Comparison of ENCODE assay signal across 17 cellular contexts in genomic region chr14:103220982-103221641, GRCh38.
DNase-seq lines count a peak whose midpoint lies in the region; ATAC-seq, FAIRE-seq and TF ChIP-seq lines count a peak whose summit lies in the region.
"Had no signal": no experiment of that assay in that cellular context is flagged by ENCODE, and none has a peak within 500 bp of the region (broad histone marks: within the 10 kb centered on the region; RNA-seq: fewer than 3 reads in every experiment).

No MANE protein-coding gene starts in this region.

- peaks cover 25% of the 10 kb centered on the region for H3K27me3 Mint-ChIP-seq in osteocyte (ENCODE audit: unreplicated experiment)

- no peak for TF ChIP-seq POLR2A in endothelial cell of umbilical vein (IDR thresholded peaks at IDR 0.05; ENCODE audit: low read depth, low read length)

- FAIRE-seq in endothelial cell of umbilical vein (lab: Jason Lieb, UNC): no peak

- H3K4me1 Mint-ChIP-seq in osteocyte (ENCODE audit: unreplicated experiment): no peaks in the 10 kb centered on the region
- H3K4me1 Mint-ChIP-seq: IgD-negative memory B cell; stimulated activated effector memory CD8-positive, alpha-beta T cell treated with anti-CD3 and anti-CD28 coated beads, Interleukin-12 subunit alpha, Interleukin-12 subunit beta, amount 100 ng/mL, for 72 hours had no signal

- no peaks in the 10 kb centered on the region for H3K9me1 ChIP-seq in endothelial cell of umbilical vein (replicated peaks; ENCODE audit: control insufficient read depth, extremely low read depth, insufficient read depth, low read length)

- H3K4me3 Mint-ChIP-seq in osteocyte (ENCODE audit: unreplicated experiment): no peak overlapping the region
- H3K4me3 Mint-ChIP-seq: neural crest cell; stimulated activated effector memory CD8-positive, alpha-beta T cell treated with anti-CD3 and anti-CD28 coated beads, Interleukin-12 subunit alpha, Interleukin-12 subunit beta, amount 100 ng/mL, for 72 hours had no signal

- DNase-seq in NT2/D1 (ENCODE audit: low read depth, low spot score) (no peak), endothelial cell of umbilical vein (ENCODE audit: low read depth, low spot score) (no peak), thoracic aorta (ENCODE audit: low spot score) (no peak), osteocyte (ENCODE audit: extremely low spot score, unreplicated experiment) (no peak)
- no peak for DNase-seq in activated T-cell treated with anti-CD3 and anti-CD28 coated beads, Interleukin-2, amount 50 U/mL, for 48 hours
- DNase-seq: activated CD8-positive, alpha-beta memory T cell treated with anti-CD3 and anti-CD28 coated beads, Interleukin-2, amount 50 U/mL, for 48 hours; amygdala; NCI-H1436 treated with DMSO at 0.1 percent for 48 hours; NCI-H69; SIG-M5; WERI-Rb-1 had no signal

- no peaks in the 10 kb centered on the region for H3K36me3 ChIP-seq in NT2/D1 (ENCODE audit: insufficient read depth, insufficient read length, low read length)
- no peaks in the 10 kb centered on the region for H3K36me3 ChIP-seq in endothelial cell of umbilical vein (ENCODE audit: control insufficient read depth in 2 of 2, extremely low read depth in 1 of 2, insufficient read depth in 2 of 2, low read length in 2 of 2)
- H3K36me3 ChIP-seq in mesodermal cell (ENCODE audit: control insufficient read depth, insufficient read depth, low read length): no peaks in the 10 kb centered on the region
- no peaks in the 10 kb centered on the region for H3K36me3 ChIP-seq in thoracic aorta
- H3K36me3 ChIP-seq: HAP-1, WERI-Rb-1 had no signal

- H3K4me3 ChIP-seq in NT2/D1 (ENCODE audit: insufficient read length, low read depth) (peak overlapping the region; percentile 34), endothelial cell of umbilical vein (replicated peaks in 1 of 3; ENCODE audit: insufficient read depth in 1 of 3, low read depth in 1 of 3, low read length in 3 of 3) (no peak overlapping the region), mesodermal cell (ENCODE audit: extremely low read depth, insufficient read depth, low read length, poor library complexity, severe bottlenecking) (peak overlapping the region; percentile 19), thoracic aorta (peak overlapping the region; percentile 60)
- H3K4me3 ChIP-seq: HAP-1 had no signal

- no peak overlapping the region for H3K27ac Mint-ChIP-seq in osteocyte (ENCODE audit: unreplicated experiment)
- H3K27ac Mint-ChIP-seq: IgD-negative memory B cell; stimulated activated effector memory CD8-positive, alpha-beta T cell treated with anti-CD3 and anti-CD28 coated beads, Interleukin-12 subunit alpha, Interleukin-12 subunit beta, amount 100 ng/mL, for 72 hours had no signal

- intact Hi-C loops in endothelial cell of umbilical vein (cut with micrococcal nuclease): no loop called here

- peaks cover 18% of the 10 kb centered on the region for H3K4me1 ChIP-seq in NT2/D1 (ENCODE audit: insufficient read depth, insufficient read length)
- no peaks in the 10 kb centered on the region for H3K4me1 ChIP-seq in endothelial cell of umbilical vein (ENCODE audit: control insufficient read depth, extremely low read depth, insufficient read depth, low read length)
- no peaks in the 10 kb centered on the region for H3K4me1 ChIP-seq in mesodermal cell (ENCODE audit: control insufficient read depth, insufficient read depth, low read length, poor library complexity, severe bottlenecking)
- H3K4me1 ChIP-seq in thoracic aorta (ENCODE audit: control insufficient read depth in 1 of 2, low read depth in 2 of 2): peaks cover 0 to 4% of the 10 kb centered on the region in 2 donors
- H3K4me1 ChIP-seq: HAP-1 had no signal

- H2AFZ ChIP-seq in endothelial cell of umbilical vein (ENCODE audit: low read depth, low read length): peak overlapping the region; percentile 55

- H3K9ac ChIP-seq in NT2/D1 (ENCODE audit: insufficient read length, low read depth) (peak overlapping the region; percentile 50), endothelial cell of umbilical vein (replicated peaks; ENCODE audit: extremely low read depth, insufficient read depth, low read length) (no peak overlapping the region)

- H3K27me3 ChIP-seq in NT2/D1 (ENCODE audit: insufficient read depth, insufficient read length) (peaks cover 6% of the 10 kb centered on the region), endothelial cell of umbilical vein (ENCODE audit: control insufficient read depth in 2 of 2, insufficient read depth in 2 of 2, low read length in 2 of 2) (peaks cover 10 to 21% of the 10 kb centered on the region in 2 experiments), thoracic aorta (replicated peaks; ENCODE audit: insufficient read depth) (peaks cover 7% of the 10 kb centered on the region)

- no TSS peak for BruUV-seq in endothelial cell of umbilical vein (replicated peaks; lab: Mats Ljungman, UMichigan)

- dilution Hi-C loops in endothelial cell of umbilical vein (cut with MboI; ENCODE audit: extremely low pct_ligation_motif_present, low sequenced_read_pairs): no loop called here

- 67 to 74% methylated on average over 30 of the region's 30 CpGs for WGBS in mesodermal cell (ENCODE audit: insufficient coverage in 2 of 2), 2 experiments

- H3K4me2 ChIP-seq in endothelial cell of umbilical vein (ENCODE audit: insufficient read depth, low read length): peak overlapping the region; percentile 55

- no peaks in the 10 kb centered on the region for H4K20me1 ChIP-seq in endothelial cell of umbilical vein (replicated peaks; ENCODE audit: control insufficient read depth, extremely low read depth, insufficient read depth, low read length)

- H3K9me3 Mint-ChIP-seq in osteocyte (ENCODE audit: unreplicated experiment): no peaks in the 10 kb centered on the region
- H3K9me3 Mint-ChIP-seq: IgD-negative memory B cell; neural crest cell; stimulated activated effector memory CD8-positive, alpha-beta T cell treated with anti-CD3 and anti-CD28 coated beads, Interleukin-12 subunit alpha, Interleukin-12 subunit beta, amount 100 ng/mL, for 72 hours had no signal

- CTCF ChIA-PET in endothelial cell of umbilical vein (lab: Charles Lee): interaction anchor here (0.7 kb wide), 1 partner anchor 84 kb away, joined by 3 read pairs; no protein-coding TSS in a partner anchor

- H3K27ac ChIP-seq in endothelial cell of umbilical vein (ENCODE audit: insufficient read depth, low read depth, low read length): no peak overlapping the region
- H3K27ac ChIP-seq in mesodermal cell (ENCODE audit: low read depth, low read length, severe bottlenecking): no peak overlapping the region
- H3K27ac ChIP-seq in thoracic aorta: no peak overlapping the region
- H3K27ac ChIP-seq: WERI-Rb-1 had no signal

- H3K79me2 ChIP-seq in endothelial cell of umbilical vein (ENCODE audit: control insufficient read depth, insufficient read depth, low read length): no peaks in the 10 kb centered on the region

- POLR2A ChIA-PET in endothelial cell of umbilical vein (lab: Charles Lee): no interaction called here

- TF ChIP-seq CTCF in endothelial cell of umbilical vein (IDR thresholded peaks at IDR 0.05; ENCODE audit: extremely low read depth in 1 of 2, insufficient read depth in 1 of 2, low read depth in 1 of 2, low read length in 2 of 2) (no peak), thoracic aorta (IDR thresholded peaks at IDR 0.05) (no peak), osteocyte (IDR thresholded peaks at IDR 0.05) (no peak)

- no peak for ATAC-seq in thoracic aorta (ENCODE audit: insufficient number of reproducible peaks, low FRiP score, low read depth)
- ATAC-seq in HG03135 (IDR thresholded peaks at IDR 0.05; ENCODE audit: unreplicated experiment): no peak
- ATAC-seq: stimulated activated effector memory CD8-positive, alpha-beta T cell treated with anti-CD3 and anti-CD28 coated beads, Interleukin-12 subunit alpha, Interleukin-12 subunit beta, amount 100 ng/mL, for 72 hours had no signal

- no peaks in the 10 kb centered on the region for H3K36me3 Mint-ChIP-seq in osteocyte (ENCODE audit: unreplicated experiment)
- H3K36me3 Mint-ChIP-seq: IgD-negative memory B cell; stimulated activated effector memory CD8-positive, alpha-beta T cell treated with anti-CD3 and anti-CD28 coated beads, Interleukin-12 subunit alpha, Interleukin-12 subunit beta, amount 100 ng/mL, for 72 hours had no signal

- H3K9me3 ChIP-seq in NT2/D1 (ENCODE audit: insufficient read depth, low read length) (peaks cover 12% of the 10 kb centered on the region; the same call in 1 of the 2 replicates), endothelial cell of umbilical vein (replicated peaks; ENCODE audit: control insufficient read depth, insufficient read depth, low read length) (no peaks in the 10 kb centered on the region), mesodermal cell (ENCODE audit: control insufficient read depth, low read length) (peaks cover 6% of the 10 kb centered on the region), thoracic aorta (peaks cover 3% of the 10 kb centered on the region)
- H3K9me3 ChIP-seq: HAP-1 had no signal

TF ChIP-seq in endothelial cell of umbilical vein, 7 proteins besides CTCF, POLR2A, EP300 and RAD21:
- peak; percentile 46 for TF ChIP-seq EZH2 (IDR thresholded peaks at IDR 0.05; ENCODE audit: borderline replicate concordance, low read depth, low read length, severe bottlenecking)
- no peak for TF ChIP-seq POLR2AphosphoS5 (IDR thresholded peaks at IDR 0.05; ENCODE audit: insufficient read depth, low read depth, low read length)

Comparison
In these comparisons a context has a peak if more than half of its experiments do, and no peak if none do; other contexts are left out.
1. H3K4me3 ChIP-seq: peak in NT2/D1 (single experiment), mesodermal cell (single experiment) and thoracic aorta (single experiment); none in endothelial cell of umbilical vein (0 of 3).